In genomic region chr1:171800850-171801249, GRCh38 we compare ENCODE assay signal across 1 cellular context.
TF ChIP-seq lines count a peak whose summit lies in the region.

No MANE protein-coding gene starts in this region.

TF ChIP-seq in GM23338, 12 proteins besides CTCF, POLR2A, EP300 and RAD21 (continued from another document):
- TF ChIP-seq ZNF462 (CRISPR knock-in tag; IDR thresholded peaks at IDR 0.05) (no peak), REST (IDR thresholded peaks at IDR 0.05; ENCODE audit: unreplicated experiment) (no peak), CREB1 (CRISPR knock-in tag; IDR thresholded peaks at IDR 0.05; ENCODE audit: low read depth) (no peak), EZH2 (IDR thresholded peaks at IDR 0.05; ENCODE audit: low read depth, unreplicated experiment) (no peak), STAT1 (IDR thresholded peaks at IDR 0.05; ENCODE audit: unreplicated experiment) (no peak), ETS1 (IDR thresholded peaks at IDR 0.05) (no peak), EZH2phosphoT487 (IDR thresholded peaks at IDR 0.05; ENCODE audit: unreplicated experiment) (no peak), NANOG (IDR thresholded peaks at IDR 0.05; ENCODE audit: borderline replicate concordance) (no peak), ZNF114 (CRISPR knock-in tag; IDR thresholded peaks at IDR 0.05) (no peak), POLR2AphosphoS5 (IDR thresholded peaks at IDR 0.05; ENCODE audit: low read depth) (no peak)
